Comparison of ENCODE assay signal across 1 cellular context in the genomic region with DNA sequence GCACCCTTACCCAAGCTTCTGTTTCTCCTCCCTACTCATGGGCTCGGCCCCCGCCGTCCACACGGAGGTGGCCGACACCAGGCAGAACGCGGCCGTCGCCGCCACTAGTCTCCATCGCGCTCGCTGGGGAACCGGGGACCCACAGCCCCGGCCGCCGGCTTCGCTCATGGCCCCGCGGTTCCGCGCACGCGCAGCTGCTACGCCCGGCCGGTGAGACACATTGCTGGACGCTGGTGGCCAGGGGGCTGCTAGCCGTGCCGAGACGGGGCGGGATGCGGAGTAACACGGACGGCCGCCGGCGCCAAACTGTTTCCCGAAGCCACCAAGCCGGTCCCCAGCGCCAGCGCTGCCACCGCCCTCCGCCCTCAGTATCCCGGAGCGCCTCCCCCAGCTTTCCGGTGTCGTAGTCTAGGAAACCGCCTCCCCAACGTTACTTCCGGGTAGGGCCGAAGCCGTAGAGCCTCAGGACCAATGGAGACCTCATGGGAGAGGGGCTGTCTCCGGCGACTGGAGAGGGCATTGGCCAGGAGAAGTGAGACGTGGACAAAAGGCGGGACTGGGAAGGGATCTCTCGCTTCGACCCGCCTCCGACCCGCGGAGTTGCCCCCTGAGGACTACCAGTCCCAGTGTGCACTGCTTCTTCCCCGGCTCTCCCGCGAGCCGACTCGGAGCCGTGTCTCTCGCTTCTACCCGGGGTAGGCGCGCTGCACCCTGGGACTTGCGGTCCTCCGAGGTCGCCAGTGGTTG.
TF ChIP-seq lines count a peak whose summit lies in the region.

A gene with protein sequence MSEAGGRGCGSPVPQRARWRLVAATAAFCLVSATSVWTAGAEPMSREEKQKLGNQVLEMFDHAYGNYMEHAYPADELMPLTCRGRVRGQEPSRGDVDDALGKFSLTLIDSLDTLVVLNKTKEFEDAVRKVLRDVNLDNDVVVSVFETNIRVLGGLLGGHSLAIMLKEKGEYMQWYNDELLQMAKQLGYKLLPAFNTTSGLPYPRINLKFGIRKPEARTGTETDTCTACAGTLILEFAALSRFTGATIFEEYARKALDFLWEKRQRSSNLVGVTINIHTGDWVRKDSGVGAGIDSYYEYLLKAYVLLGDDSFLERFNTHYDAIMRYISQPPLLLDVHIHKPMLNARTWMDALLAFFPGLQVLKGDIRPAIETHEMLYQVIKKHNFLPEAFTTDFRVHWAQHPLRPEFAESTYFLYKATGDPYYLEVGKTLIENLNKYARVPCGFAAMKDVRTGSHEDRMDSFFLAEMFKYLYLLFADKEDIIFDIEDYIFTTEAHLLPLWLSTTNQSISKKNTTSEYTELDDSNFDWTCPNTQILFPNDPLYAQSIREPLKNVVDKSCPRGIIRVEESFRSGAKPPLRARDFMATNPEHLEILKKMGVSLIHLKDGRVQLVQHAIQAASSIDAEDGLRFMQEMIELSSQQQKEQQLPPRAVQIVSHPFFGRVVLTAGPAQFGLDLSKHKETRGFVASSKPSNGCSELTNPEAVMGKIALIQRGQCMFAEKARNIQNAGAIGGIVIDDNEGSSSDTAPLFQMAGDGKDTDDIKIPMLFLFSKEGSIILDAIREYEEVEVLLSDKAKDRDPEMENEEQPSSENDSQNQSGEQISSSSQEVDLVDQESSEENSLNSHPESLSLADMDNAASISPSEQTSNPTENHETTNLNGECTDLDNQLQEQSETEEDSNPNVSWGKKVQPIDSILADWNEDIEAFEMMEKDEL (minus strand): TSS at position 380 of the 747 bp plus-strand sequence. CDS start 212 bp downstream, at position 168.

TF ChIP-seq in K562, 482 proteins besides CTCF, POLR2A, EP300 and RAD21 (continued from another document and continues in another):
- TF ChIP-seq, protein P1, sequence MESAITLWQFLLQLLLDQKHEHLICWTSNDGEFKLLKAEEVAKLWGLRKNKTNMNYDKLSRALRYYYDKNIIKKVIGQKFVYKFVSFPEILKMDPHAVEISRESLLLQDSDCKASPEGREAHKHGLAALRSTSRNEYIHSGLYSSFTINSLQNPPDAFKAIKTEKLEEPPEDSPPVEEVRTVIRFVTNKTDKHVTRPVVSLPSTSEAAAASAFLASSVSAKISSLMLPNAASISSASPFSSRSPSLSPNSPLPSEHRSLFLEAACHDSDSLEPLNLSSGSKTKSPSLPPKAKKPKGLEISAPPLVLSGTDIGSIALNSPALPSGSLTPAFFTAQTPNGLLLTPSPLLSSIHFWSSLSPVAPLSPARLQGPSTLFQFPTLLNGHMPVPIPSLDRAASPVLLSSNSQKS (CRISPR knock-in tag; IDR thresholded peaks at IDR 0.05), result no peak
- TF ChIP-seq, protein P2, sequence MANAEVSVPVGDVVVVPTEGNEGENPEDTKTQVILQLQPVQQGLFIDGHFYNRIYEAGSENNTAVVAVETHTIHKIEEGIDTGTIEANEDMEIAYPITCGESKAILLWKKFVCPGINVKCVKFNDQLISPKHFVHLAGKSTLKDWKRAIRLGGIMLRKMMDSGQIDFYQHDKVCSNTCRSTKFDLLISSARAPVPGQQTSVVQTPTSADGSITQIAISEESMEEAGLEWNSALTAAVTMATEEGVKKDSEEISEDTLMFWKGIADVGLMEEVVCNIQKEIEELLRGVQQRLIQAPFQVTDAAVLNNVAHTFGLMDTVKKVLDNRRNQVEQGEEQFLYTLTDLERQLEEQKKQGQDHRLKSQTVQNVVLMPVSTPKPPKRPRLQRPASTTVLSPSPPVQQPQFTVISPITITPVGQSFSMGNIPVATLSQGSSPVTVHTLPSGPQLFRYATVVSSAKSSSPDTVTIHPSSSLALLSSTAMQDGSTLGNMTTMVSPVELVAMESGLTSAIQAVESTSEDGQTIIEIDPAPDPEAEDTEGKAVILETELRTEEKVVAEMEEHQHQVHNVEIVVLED (CRISPR knock-in tag; IDR thresholded peaks at IDR 0.05), result peak; percentile 41; the same call in 1 of the 2 replicates
- TF ChIP-seq MCM7 (IDR thresholded peaks at IDR 0.05) (no peak), ZNF778 (CRISPR knock-in tag; IDR thresholded peaks at IDR 0.05) (no peak), PCBP2 (IDR thresholded peaks at IDR 0.05; ENCODE audit: low read depth, low read length, poor library complexity, severe bottlenecking) (no peak), ZNF23 (CRISPR knock-in tag; IDR thresholded peaks at IDR 0.05) (no peak), ERF (CRISPR knock-in tag; IDR thresholded peaks at IDR 0.05) (peak; percentile 68; the same call in 1 of the 2 replicates), RBM17 (IDR thresholded peaks at IDR 0.05; ENCODE audit: borderline replicate concordance, low read depth, low read length) (no peak), ZNF316 (IDR thresholded peaks at IDR 0.05) (no peak), NFATC3 (IDR thresholded peaks at IDR 0.05) (no peak), CBFA2T3 (IDR thresholded peaks at IDR 0.05) (peak; percentile 1; the same call in 1 of the 2 replicates), SUPT5H (IDR thresholded peaks at IDR 0.05) (peak; percentile 90), FOXP1 (CRISPR knock-in tag; IDR thresholded peaks at IDR 0.05) (no peak), CBFB (CRISPR knock-in tag; IDR thresholded peaks at IDR 0.05) (no peak), ZNF57 (CRISPR knock-in tag; IDR thresholded peaks at IDR 0.05) (no peak), CHD2 (IDR thresholded peaks at IDR 0.05; ENCODE audit: low read depth, low read length) (peak; percentile 93), TEAD2 (tag; IDR thresholded peaks at IDR 0.05) (no peak), PHB (CRISPR knock-in tag; IDR thresholded peaks at IDR 0.05) (no peak), SIRT6 (IDR thresholded peaks at IDR 0.05; ENCODE audit: low read depth, low read length) (no peak), ZNF445 (CRISPR knock-in tag; IDR thresholded peaks at IDR 0.05; ENCODE audit: low read depth) (no peak), KAT2B (IDR thresholded peaks at IDR 0.05; ENCODE audit: low read depth, low read length) (peak; percentile 26), HNRNPLL (IDR thresholded peaks at IDR 0.05; ENCODE audit: low read depth, low read length, poor library complexity, severe bottlenecking) (peak; percentile 59), FOXA3 (CRISPR knock-in tag; conservative IDR thresholded peaks at IDR 0.05 in 1 of 2, IDR thresholded peaks at IDR 0.05 in 1 of 2) (no peak), ZFX (CRISPR knock-in tag; IDR thresholded peaks at IDR 0.05) (peak; percentile 65; the same call in 1 of the 2 replicates)
- TF ChIP-seq, protein P3, sequence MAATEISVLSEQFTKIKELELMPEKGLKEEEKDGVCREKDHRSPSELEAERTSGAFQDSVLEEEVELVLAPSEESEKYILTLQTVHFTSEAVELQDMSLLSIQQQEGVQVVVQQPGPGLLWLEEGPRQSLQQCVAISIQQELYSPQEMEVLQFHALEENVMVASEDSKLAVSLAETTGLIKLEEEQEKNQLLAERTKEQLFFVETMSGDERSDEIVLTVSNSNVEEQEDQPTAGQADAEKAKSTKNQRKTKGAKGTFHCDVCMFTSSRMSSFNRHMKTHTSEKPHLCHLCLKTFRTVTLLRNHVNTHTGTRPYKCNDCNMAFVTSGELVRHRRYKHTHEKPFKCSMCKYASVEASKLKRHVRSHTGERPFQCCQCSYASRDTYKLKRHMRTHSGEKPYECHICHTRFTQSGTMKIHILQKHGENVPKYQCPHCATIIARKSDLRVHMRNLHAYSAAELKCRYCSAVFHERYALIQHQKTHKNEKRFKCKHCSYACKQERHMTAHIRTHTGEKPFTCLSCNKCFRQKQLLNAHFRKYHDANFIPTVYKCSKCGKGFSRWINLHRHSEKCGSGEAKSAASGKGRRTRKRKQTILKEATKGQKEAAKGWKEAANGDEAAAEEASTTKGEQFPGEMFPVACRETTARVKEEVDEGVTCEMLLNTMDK (IDR thresholded peaks at IDR 0.05; ENCODE audit: borderline replicate concordance, insufficient read depth, low read depth, low read length, poor library complexity, severe bottlenecking), result no peak
- TF ChIP-seq, protein P4, sequence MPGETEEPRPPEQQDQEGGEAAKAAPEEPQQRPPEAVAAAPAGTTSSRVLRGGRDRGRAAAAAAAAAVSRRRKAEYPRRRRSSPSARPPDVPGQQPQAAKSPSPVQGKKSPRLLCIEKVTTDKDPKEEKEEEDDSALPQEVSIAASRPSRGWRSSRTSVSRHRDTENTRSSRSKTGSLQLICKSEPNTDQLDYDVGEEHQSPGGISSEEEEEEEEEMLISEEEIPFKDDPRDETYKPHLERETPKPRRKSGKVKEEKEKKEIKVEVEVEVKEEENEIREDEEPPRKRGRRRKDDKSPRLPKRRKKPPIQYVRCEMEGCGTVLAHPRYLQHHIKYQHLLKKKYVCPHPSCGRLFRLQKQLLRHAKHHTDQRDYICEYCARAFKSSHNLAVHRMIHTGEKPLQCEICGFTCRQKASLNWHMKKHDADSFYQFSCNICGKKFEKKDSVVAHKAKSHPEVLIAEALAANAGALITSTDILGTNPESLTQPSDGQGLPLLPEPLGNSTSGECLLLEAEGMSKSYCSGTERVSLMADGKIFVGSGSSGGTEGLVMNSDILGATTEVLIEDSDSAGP (CRISPR knock-in tag; IDR thresholded peaks at IDR 0.05), result no peak
- TF ChIP-seq, protein P5, sequence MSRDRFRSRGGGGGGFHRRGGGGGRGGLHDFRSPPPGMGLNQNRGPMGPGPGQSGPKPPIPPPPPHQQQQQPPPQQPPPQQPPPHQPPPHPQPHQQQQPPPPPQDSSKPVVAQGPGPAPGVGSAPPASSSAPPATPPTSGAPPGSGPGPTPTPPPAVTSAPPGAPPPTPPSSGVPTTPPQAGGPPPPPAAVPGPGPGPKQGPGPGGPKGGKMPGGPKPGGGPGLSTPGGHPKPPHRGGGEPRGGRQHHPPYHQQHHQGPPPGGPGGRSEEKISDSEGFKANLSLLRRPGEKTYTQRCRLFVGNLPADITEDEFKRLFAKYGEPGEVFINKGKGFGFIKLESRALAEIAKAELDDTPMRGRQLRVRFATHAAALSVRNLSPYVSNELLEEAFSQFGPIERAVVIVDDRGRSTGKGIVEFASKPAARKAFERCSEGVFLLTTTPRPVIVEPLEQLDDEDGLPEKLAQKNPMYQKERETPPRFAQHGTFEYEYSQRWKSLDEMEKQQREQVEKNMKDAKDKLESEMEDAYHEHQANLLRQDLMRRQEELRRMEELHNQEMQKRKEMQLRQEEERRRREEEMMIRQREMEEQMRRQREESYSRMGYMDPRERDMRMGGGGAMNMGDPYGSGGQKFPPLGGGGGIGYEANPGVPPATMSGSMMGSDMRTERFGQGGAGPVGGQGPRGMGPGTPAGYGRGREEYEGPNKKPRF (IDR thresholded peaks at IDR 0.05; ENCODE audit: low read depth, low read length), result no peak
- TF ChIP-seq, protein P6, sequence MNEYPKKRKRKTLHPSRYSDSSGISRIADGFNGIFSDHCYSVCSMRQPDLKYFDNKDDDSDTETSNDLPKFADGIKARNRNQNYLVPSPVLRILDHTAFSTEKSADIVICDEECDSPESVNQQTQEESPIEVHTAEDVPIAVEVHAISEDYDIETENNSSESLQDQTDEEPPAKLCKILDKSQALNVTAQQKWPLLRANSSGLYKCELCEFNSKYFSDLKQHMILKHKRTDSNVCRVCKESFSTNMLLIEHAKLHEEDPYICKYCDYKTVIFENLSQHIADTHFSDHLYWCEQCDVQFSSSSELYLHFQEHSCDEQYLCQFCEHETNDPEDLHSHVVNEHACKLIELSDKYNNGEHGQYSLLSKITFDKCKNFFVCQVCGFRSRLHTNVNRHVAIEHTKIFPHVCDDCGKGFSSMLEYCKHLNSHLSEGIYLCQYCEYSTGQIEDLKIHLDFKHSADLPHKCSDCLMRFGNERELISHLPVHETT (CRISPR knock-in tag; conservative IDR thresholded peaks at IDR 0.05 in 1 of 2, IDR thresholded peaks at IDR 0.05 in 1 of 2), result no peak; a peak in 1 of 4 replicates
- TF ChIP-seq, protein P7, sequence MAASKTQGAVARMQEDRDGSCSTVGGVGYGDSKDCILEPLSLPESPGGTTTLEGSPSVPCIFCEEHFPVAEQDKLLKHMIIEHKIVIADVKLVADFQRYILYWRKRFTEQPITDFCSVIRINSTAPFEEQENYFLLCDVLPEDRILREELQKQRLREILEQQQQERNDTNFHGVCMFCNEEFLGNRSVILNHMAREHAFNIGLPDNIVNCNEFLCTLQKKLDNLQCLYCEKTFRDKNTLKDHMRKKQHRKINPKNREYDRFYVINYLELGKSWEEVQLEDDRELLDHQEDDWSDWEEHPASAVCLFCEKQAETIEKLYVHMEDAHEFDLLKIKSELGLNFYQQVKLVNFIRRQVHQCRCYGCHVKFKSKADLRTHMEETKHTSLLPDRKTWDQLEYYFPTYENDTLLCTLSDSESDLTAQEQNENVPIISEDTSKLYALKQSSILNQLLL (CRISPR knock-in tag; IDR thresholded peaks at IDR 0.05; ENCODE audit: borderline replicate concordance), result no peak
- TF ChIP-seq, protein P8, sequence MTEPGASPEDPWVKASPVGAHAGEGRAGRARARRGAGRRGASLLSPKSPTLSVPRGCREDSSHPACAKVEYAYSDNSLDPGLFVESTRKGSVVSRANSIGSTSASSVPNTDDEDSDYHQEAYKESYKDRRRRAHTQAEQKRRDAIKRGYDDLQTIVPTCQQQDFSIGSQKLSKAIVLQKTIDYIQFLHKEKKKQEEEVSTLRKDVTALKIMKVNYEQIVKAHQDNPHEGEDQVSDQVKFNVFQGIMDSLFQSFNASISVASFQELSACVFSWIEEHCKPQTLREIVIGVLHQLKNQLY (CRISPR knock-in tag; conservative IDR thresholded peaks at IDR 0.05), result no peak; a peak in 1 of 4 replicates
- TF ChIP-seq, protein P9, sequence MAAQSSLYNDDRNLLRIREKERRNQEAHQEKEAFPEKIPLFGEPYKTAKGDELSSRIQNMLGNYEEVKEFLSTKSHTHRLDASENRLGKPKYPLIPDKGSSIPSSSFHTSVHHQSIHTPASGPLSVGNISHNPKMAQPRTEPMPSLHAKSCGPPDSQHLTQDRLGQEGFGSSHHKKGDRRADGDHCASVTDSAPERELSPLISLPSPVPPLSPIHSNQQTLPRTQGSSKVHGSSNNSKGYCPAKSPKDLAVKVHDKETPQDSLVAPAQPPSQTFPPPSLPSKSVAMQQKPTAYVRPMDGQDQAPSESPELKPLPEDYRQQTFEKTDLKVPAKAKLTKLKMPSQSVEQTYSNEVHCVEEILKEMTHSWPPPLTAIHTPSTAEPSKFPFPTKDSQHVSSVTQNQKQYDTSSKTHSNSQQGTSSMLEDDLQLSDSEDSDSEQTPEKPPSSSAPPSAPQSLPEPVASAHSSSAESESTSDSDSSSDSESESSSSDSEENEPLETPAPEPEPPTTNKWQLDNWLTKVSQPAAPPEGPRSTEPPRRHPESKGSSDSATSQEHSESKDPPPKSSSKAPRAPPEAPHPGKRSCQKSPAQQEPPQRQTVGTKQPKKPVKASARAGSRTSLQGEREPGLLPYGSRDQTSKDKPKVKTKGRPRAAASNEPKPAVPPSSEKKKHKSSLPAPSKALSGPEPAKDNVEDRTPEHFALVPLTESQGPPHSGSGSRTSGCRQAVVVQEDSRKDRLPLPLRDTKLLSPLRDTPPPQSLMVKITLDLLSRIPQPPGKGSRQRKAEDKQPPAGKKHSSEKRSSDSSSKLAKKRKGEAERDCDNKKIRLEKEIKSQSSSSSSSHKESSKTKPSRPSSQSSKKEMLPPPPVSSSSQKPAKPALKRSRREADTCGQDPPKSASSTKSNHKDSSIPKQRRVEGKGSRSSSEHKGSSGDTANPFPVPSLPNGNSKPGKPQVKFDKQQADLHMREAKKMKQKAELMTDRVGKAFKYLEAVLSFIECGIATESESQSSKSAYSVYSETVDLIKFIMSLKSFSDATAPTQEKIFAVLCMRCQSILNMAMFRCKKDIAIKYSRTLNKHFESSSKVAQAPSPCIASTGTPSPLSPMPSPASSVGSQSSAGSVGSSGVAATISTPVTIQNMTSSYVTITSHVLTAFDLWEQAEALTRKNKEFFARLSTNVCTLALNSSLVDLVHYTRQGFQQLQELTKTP (IDR thresholded peaks at IDR 0.05; ENCODE audit: low read depth in 1 of 2, partially characterized antibody in 2 of 2), result peak in 1 of 2 experiments; percentile 95
